Comparison of ENCODE assay signal across 1 cellular context in the genomic region with DNA sequence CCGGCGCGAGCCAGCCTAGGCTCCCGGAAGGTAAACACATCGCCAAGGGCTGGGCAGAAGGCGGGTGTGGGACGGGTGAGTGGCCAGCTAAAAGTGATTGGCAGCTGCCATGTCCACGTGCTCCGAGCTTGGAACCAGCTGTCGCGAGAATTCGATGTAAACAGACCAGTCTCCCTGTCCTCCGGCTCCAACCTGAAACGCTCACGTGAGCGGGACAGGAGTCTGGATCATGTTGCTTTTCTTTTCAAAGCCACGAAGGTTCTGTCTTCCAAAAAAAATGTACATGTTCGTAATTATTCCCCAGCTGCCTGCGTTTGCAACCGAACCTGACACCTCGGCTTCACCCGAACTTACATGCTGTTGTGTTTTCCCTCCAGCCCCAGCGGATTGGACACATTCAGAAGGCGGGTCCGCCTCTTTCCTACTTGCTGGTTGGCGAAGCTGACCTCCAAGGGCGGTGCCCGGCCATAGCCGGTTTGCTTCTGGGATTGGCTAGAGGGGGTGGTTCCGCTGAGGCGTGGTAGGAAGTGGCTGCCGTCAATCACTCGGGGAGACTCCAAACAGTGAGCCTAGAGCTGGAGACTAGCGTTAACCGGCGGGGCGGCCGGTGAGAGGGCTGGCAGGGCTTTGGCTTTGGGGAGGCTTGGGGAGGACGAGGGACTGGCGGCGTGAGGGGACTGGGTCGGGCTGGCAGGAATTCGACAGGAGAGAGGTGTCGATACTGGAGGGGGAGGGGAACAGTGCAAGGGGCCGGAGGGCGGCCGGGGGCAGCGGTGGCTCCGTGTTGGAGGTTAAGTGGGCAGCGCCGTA.
A peak's percentile ranks its signal among the peaks of the same experiment; 100 is the strongest.
TF ChIP-seq lines count a peak whose summit lies in the region.

Gene BCAS3, plus strand, starts transcription at position 544 of the 810 bp plus-strand sequence.

TF ChIP-seq in GM12878, 131 proteins besides CTCF, POLR2A, EP300 and RAD21 (continued from another document):
- TF ChIP-seq, protein P1, sequence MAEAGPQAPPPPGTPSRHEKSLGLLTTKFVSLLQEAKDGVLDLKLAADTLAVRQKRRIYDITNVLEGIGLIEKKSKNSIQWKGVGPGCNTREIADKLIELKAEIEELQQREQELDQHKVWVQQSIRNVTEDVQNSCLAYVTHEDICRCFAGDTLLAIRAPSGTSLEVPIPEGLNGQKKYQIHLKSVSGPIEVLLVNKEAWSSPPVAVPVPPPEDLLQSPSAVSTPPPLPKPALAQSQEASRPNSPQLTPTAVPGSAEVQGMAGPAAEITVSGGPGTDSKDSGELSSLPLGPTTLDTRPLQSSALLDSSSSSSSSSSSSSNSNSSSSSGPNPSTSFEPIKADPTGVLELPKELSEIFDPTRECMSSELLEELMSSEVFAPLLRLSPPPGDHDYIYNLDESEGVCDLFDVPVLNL (IDR thresholded peaks at IDR 0.05; ENCODE audit: low read depth, low read length) = 0 out of 2 replicates have a peak, but pooled peaks have one; percentile 24
- TF ChIP-seq E2F8 (IDR thresholded peaks at IDR 0.05; ENCODE audit: low read depth, partially characterized antibody) = no peak
- TF ChIP-seq IRF4 (IDR thresholded peaks at IDR 0.05; ENCODE audit: low read depth, low read length) = no peak
- no peak for TF ChIP-seq LARP7 (IDR thresholded peaks at IDR 0.05)
- peak; percentile 64 for TF ChIP-seq CREM (IDR thresholded peaks at IDR 0.05; ENCODE audit: low read depth)
- TF ChIP-seq, protein P2, sequence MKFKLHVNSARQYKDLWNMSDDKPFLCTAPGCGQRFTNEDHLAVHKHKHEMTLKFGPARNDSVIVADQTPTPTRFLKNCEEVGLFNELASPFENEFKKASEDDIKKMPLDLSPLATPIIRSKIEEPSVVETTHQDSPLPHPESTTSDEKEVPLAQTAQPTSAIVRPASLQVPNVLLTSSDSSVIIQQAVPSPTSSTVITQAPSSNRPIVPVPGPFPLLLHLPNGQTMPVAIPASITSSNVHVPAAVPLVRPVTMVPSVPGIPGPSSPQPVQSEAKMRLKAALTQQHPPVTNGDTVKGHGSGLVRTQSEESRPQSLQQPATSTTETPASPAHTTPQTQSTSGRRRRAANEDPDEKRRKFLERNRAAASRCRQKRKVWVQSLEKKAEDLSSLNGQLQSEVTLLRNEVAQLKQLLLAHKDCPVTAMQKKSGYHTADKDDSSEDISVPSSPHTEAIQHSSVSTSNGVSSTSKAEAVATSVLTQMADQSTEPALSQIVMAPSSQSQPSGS (IDR thresholded peaks at IDR 0.05; ENCODE audit: low read length) = no peak
- peak; percentile 96 for TF ChIP-seq MAX (IDR thresholded peaks at IDR 0.05; ENCODE audit: low read depth, low read length)
- TF ChIP-seq ZBTB33 (IDR thresholded peaks at IDR 0.05) = 0 out of 2 replicates have a peak, but pooled peaks have one; percentile 8
- TF ChIP-seq ETV6 (conservative IDR thresholded peaks at IDR 0.05 in 1 of 2, IDR thresholded peaks at IDR 0.05 in 1 of 2; ENCODE audit: borderline replicate concordance in 1 of 2, low read depth in 1 of 2) = no peak; a peak in 1 of 4 replicates
- TF ChIP-seq ZNF217 (IDR thresholded peaks at IDR 0.05) = no peak
- no peak for TF ChIP-seq CBX5 (IDR thresholded peaks at IDR 0.05; ENCODE audit: low read depth)
- TF ChIP-seq MTA2 (IDR thresholded peaks at IDR 0.05; ENCODE audit: low read depth) = 0 out of 2 replicates have a peak, but pooled peaks have one; percentile 21
- TF ChIP-seq HCFC1 (IDR thresholded peaks at IDR 0.05; ENCODE audit: low read length) = peak; percentile 60
- TF ChIP-seq NR2F1 (conservative IDR thresholded peaks at IDR 0.05) = no peak
